ENCODE assay signal across 10 cellular contexts in genomic region chr20:38730167-38730988, GRCh38. TPM values are rescaled to one million over a fixed set of nuclear protein-coding genes. Genes with fewer than 3 reads are reported as not detected.
A peak's percentile ranks its signal among the peaks of the same experiment; 100 is the strongest.
DNase-seq lines count a peak whose midpoint lies in the region; ATAC-seq, FAIRE-seq and TF ChIP-seq lines count a peak whose summit lies in the region.
"Had no signal": no experiment of that assay in that cellular context is flagged by ENCODE, and none has a peak within 500 bp of the region (broad histone marks: within the 10 kb centered on the region; RNA-seq: fewer than 3 reads in every experiment).

No MANE protein-coding gene starts in this region.

- H3K4me1 ChIP-seq in keratinocyte (ENCODE audit: control insufficient read depth, extremely low read depth, insufficient read depth, low read length) (peaks cover 17% of the 10 kb centered on the region), upper lobe of right lung (peaks cover 12% of the 10 kb centered on the region)

- no peak overlapping the region for H3K27ac Mint-ChIP-seq in activated CD8-positive, alpha-beta T cell treated with anti-CD3 and anti-CD28 coated beads, Interleukin-2, amount 10 ng/mL, durations not matched to agents 7 days and 5 days

- H3K9me3 ChIP-seq in keratinocyte (ENCODE audit: control insufficient read depth, low read depth, low read length): peaks cover 2% of the 10 kb centered on the region
- no peaks in the 10 kb centered on the region for H3K9me3 ChIP-seq in upper lobe of right lung

- dilution Hi-C loops in keratinocyte (cut with MboI; ENCODE audit: extremely low pct_ligation_motif_present, low sequenced_read_pairs): no loop called here

- POLR2A ChIA-PET in activated CD8-positive, alpha-beta T cell treated with anti-CD3 and anti-CD28 coated beads, Interleukin-2, amount 10 ng/mL, durations not matched to agents 7 days and 5 days (lab: Charles Lee): no interaction called here

- no peak for ATAC-seq in activated CD8-positive, alpha-beta T cell treated with anti-CD3 and anti-CD28 coated beads, Interleukin-2, amount 10 ng/mL, durations not matched to agents 7 days and 5 days
- ATAC-seq in upper lobe of right lung: peak; percentile 31
- no peak for ATAC-seq in GM21515 (IDR thresholded peaks at IDR 0.05; ENCODE audit: unreplicated experiment)

- H3K4me2 ChIP-seq in keratinocyte (ENCODE audit: control insufficient read depth, extremely low read depth, insufficient read depth, low read depth, low read length): peak overlapping the region; percentile 98

- peaks cover 11% of the 10 kb centered on the region for H3K9me3 Mint-ChIP-seq in activated CD8-positive, alpha-beta T cell treated with anti-CD3 and anti-CD28 coated beads, Interleukin-2, amount 10 ng/mL, durations not matched to agents 7 days and 5 days (ENCODE audit: insufficient read depth)

- H3K4me3 ChIP-seq in keratinocyte (ENCODE audit: control insufficient read depth in 2 of 3, extremely low read depth in 1 of 3, insufficient read depth in 2 of 3, low read depth in 1 of 3, low read length in 3 of 3): peak overlapping the region in 1 of 3 experiments; percentile 46
- H3K4me3 ChIP-seq in upper lobe of right lung: no peak overlapping the region

- H3K27ac ChIP-seq in keratinocyte (ENCODE audit: control insufficient read depth, insufficient read depth, low read length) (no peak overlapping the region), upper lobe of right lung (no peak overlapping the region)
- H3K27ac ChIP-seq: HL-60 had no signal

- TF ChIP-seq CTCF in keratinocyte (optimal IDR thresholded peaks at IDR 0.05 in 1 of 3, IDR thresholded peaks at IDR 0.05 in 1 of 3, conservative IDR thresholded peaks at IDR 0.05 in 1 of 3; ENCODE audit: extremely low read depth in 1 of 3, insufficient read depth in 2 of 3, low read length in 3 of 3) (no peak), upper lobe of right lung (IDR thresholded peaks at IDR 0.05) (no peak)

- H3K27me3 Mint-ChIP-seq in activated CD8-positive, alpha-beta T cell treated with anti-CD3 and anti-CD28 coated beads, Interleukin-2, amount 10 ng/mL, durations not matched to agents 7 days and 5 days (ENCODE audit: low read depth): peaks cover 87% of the 10 kb centered on the region

- peaks cover 91% of the 10 kb centered on the region for H3K27me3 ChIP-seq in keratinocyte (ENCODE audit: control insufficient read depth, extremely low read depth, insufficient read depth, low read length)
- peaks cover 98% of the 10 kb centered on the region for H3K27me3 ChIP-seq in upper lobe of right lung

- intact Hi-C loops in upper lobe of right lung (cut with DNase I): no loop called here

- peak; percentile 13 for DNase-seq in stimulated activated CD4-positive, alpha-beta T cell treated with anti-CD3 and anti-CD28 coated beads, Interleukin-4, amount 100 ng/mL, for 1 hour
- no peak for DNase-seq in stimulated activated CD4-positive, alpha-beta T cell treated with anti-CD3 and anti-CD28 coated beads, Interleukin-2, amount 100 ng/mL, for 48 hours
- no peak for DNase-seq in activated CD8-positive, alpha-beta T cell treated with anti-CD3 and anti-CD28 coated beads, Interleukin-2, amount 10 ng/mL, durations not matched to agents 7 days and 5 days
- DNase-seq in keratinocyte (ENCODE audit: low read depth, low spot score) (no peak), upper lobe of right lung (no peak), NCI-H128 (lab: John Stamatoyannopoulos, UW; ENCODE audit: unreplicated experiment) (no peak), HK-2 (ENCODE audit: unreplicated experiment) (no peak)

- H2AFZ ChIP-seq in keratinocyte (ENCODE audit: control insufficient read depth, low read length): no peak overlapping the region

- peak overlapping the region; percentile 26 for H3K4me3 Mint-ChIP-seq in activated CD8-positive, alpha-beta T cell treated with anti-CD3 and anti-CD28 coated beads, Interleukin-2, amount 10 ng/mL, durations not matched to agents 7 days and 5 days

- no peaks in the 10 kb centered on the region for H3K9me1 ChIP-seq in keratinocyte (ENCODE audit: control insufficient read depth, extremely low read depth, insufficient read depth, low read length)

- CTCF ChIA-PET in activated CD8-positive, alpha-beta T cell treated with anti-CD3 and anti-CD28 coated beads, Interleukin-2, amount 10 ng/mL, durations not matched to agents 7 days and 5 days (lab: Charles Lee): interaction anchor here (0.9 to 4.0 kb wide), 9 partner anchors 9 to 81 kb away, joined by 3 to 26 read pairs (median 4); partner anchors contain the start of gene ACTR5

- no peak for FAIRE-seq in keratinocyte (lab: Jason Lieb, UNC)

- H3K79me2 ChIP-seq in keratinocyte (ENCODE audit: control insufficient read depth, insufficient read depth, low read length): no peaks in the 10 kb centered on the region

- no peaks in the 10 kb centered on the region for H3K36me3 ChIP-seq in keratinocyte (ENCODE audit: control insufficient read depth in 2 of 2, extremely low read depth in 1 of 2, insufficient read depth in 2 of 2, low read length in 2 of 2)
- no peaks in the 10 kb centered on the region for H3K36me3 ChIP-seq in upper lobe of right lung

- peaks cover 11% of the 10 kb centered on the region for H4K20me1 ChIP-seq in keratinocyte (ENCODE audit: control insufficient read depth, extremely low read depth, insufficient read depth, low read length)

- H3K9ac ChIP-seq in keratinocyte (ENCODE audit: control insufficient read depth, extremely low read depth, insufficient read depth, low read length): no peak overlapping the region

- H3K4me1 Mint-ChIP-seq in activated CD8-positive, alpha-beta T cell treated with anti-CD3 and anti-CD28 coated beads, Interleukin-2, amount 10 ng/mL, durations not matched to agents 7 days and 5 days (ENCODE audit: low read depth): peaks cover 44% of the 10 kb centered on the region

- peaks cover 23% of the 10 kb centered on the region for H3K36me3 Mint-ChIP-seq in activated CD8-positive, alpha-beta T cell treated with anti-CD3 and anti-CD28 coated beads, Interleukin-2, amount 10 ng/mL, durations not matched to agents 7 days and 5 days (ENCODE audit: low read depth)

RNA-seq across cellular contexts. Expression of gene SLC32A1, which starts 6.1 kb away (rescaled TPM):
- not detected for total RNA-seq in activated CD8-positive, alpha-beta T cell treated with anti-CD3 and anti-CD28 coated beads, Interleukin-2, amount 10 ng/mL, durations not matched to agents 7 days and 5 days
- not detected in 3 replicates for polyA plus RNA-seq in keratinocyte
- polyA plus RNA-seq in keratinocyte (2011; ENCODE audit: low read depth): not detected
- polyA plus RNA-seq in keratinocyte (2011; cell fraction: cytosol; rRNA removed): not detected in 2 replicates
- polyA plus RNA-seq in keratinocyte (2011; cell fraction: nucleus; rRNA removed): not detected in 2 replicates
- not detected in 2 replicates for polyA plus RNA-seq in keratinocyte (2012; ENCODE audit: low replicate concordance)
- polyA minus RNA-seq in keratinocyte: not detected in 3 replicates
- not detected for polyA minus RNA-seq in keratinocyte (2011; cell fraction: cytosol; rRNA and poly(A)+ RNA removed)
- polyA minus RNA-seq in keratinocyte (2011; cell fraction: nucleus; rRNA and poly(A)+ RNA removed): not detected in 2 replicates
- total RNA-seq in upper lobe of right lung: not detected
- total RNA-seq: posterior vena cava had no signal

RNA-seq across cellular contexts. Expression of gene ACTR5, which starts 17.9 kb away (rescaled TPM):
- total RNA-seq in activated CD8-positive, alpha-beta T cell treated with anti-CD3 and anti-CD28 coated beads, Interleukin-2, amount 10 ng/mL, durations not matched to agents 7 days and 5 days: 1 to 10 TPM; 8.4 to 9.2 TPM
- polyA plus RNA-seq in keratinocyte: 9.7 to 10.1 TPM (median 9.9 TPM) in 3 replicates
- 5.3 TPM for polyA plus RNA-seq in keratinocyte (2011; ENCODE audit: low read depth)
- 6.2 and 7.0 TPM in 2 replicates for polyA plus RNA-seq in keratinocyte (2011; cell fraction: cytosol; rRNA removed)
- 19.4 and 21.8 TPM in 2 replicates for polyA plus RNA-seq in keratinocyte (2011; cell fraction: nucleus; rRNA removed)
- 6.5 TPM in 2 replicates for polyA plus RNA-seq in keratinocyte (2012; ENCODE audit: low replicate concordance)
- 6.4 to 7.5 TPM (median 6.8 TPM) in 3 replicates for polyA minus RNA-seq in keratinocyte
- polyA minus RNA-seq in keratinocyte (2011; cell fraction: cytosol; rRNA and poly(A)+ RNA removed): 6.1 TPM
- polyA minus RNA-seq in keratinocyte (2011; cell fraction: nucleus; rRNA and poly(A)+ RNA removed): 7.4 and 9.7 TPM in 2 replicates
- total RNA-seq in upper lobe of right lung: 7.0 TPM
